ENCODE assay signal across 20 cellular contexts in the genomic region with DNA sequence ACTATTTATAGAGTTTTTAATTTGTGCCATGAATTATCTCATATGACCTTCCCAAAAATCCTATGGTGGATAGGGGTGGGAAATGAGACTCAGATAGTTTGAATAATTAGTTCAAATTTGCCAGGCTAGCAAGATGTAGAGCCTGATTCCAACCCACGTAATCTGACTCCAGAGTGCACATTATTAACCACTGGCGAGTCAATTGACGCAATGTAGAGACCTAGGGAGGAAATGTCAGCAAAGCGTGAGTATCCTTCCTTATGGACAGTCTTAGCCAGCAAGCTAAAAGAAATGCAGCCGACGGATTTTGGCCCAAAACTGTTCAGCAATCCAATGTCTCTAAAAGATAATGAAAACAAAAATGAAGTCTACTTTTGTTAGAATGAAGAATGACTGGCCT.
DNase-seq lines count a peak whose midpoint lies in the region; ATAC-seq and TF ChIP-seq lines count a peak whose summit lies in the region.
"Had no signal": no experiment of that assay in that cellular context is flagged by ENCODE, and none has a peak within 500 bp of the region (broad histone marks: within the 10 kb centered on the region; RNA-seq: fewer than 3 reads in every experiment).

No MANE protein-coding gene starts in this region.

- H2AK5ac ChIP-seq in mesenchymal stem cell (ENCODE audit: low read length, severe bottlenecking) = peak overlapping the region; percentile 88

- H3K27me3 ChIP-seq in mesenchymal stem cell (ENCODE audit: control insufficient read depth in 1 of 2, insufficient read depth in 1 of 2, low read length in 2 of 2) (no peaks in the 10 kb centered on the region), Peyer's patch (no peaks in the 10 kb centered on the region)

- H4K8ac ChIP-seq in mesenchymal stem cell (ENCODE audit: low read length) = peak overlapping the region; percentile 37

- H3K79me1 ChIP-seq in mesenchymal stem cell (replicated peaks; ENCODE audit: low read length, poor library complexity, severe bottlenecking) = no peaks in the 10 kb centered on the region

- TF ChIP-seq CTCF in Peyer's patch (IDR thresholded peaks at IDR 0.05) = no peak

- 86% methylated on average over 6 of the region's 6 CpGs for WGBS in mesenchymal stem cell

- peak overlapping the region in 1 of 2 experiments; percentile 19 for H3K4ac ChIP-seq in mesenchymal stem cell (ENCODE audit: low read depth in 1 of 2, low read length in 2 of 2)

- H2BK15ac ChIP-seq in mesenchymal stem cell (ENCODE audit: low read depth, poor library complexity, severe bottlenecking) = no peak overlapping the region

- H2BK5ac ChIP-seq in mesenchymal stem cell (ENCODE audit: low read depth, low read length, poor library complexity, severe bottlenecking) = no peak overlapping the region

- no peak overlapping the region for H2AFZ ChIP-seq in mesenchymal stem cell (ENCODE audit: low read depth, low read length)

- ATAC-seq in HG02885 (IDR thresholded peaks at IDR 0.05; ENCODE audit: poor library complexity, unreplicated experiment) (no peak), HG03097 (IDR thresholded peaks at IDR 0.05; ENCODE audit: low FRiP score, unreplicated experiment) (no peak)
- ATAC-seq: activated naive CD8-positive, alpha-beta T cell treated with anti-CD3 and anti-CD28 coated beads, Interleukin-2, amount 50 U/mL, for 24 hours; psoas muscle had no signal

- no peak overlapping the region for H3K4me3 ChIP-seq in mesenchymal stem cell (ENCODE audit: insufficient read depth in 1 of 2, low read depth in 1 of 2, low read length in 2 of 2)
- H3K4me3 ChIP-seq in Peyer's patch = no peak overlapping the region
- H3K4me3 ChIP-seq: coronary artery, psoas muscle had no signal

- no peak overlapping the region for H3K23ac ChIP-seq in mesenchymal stem cell (ENCODE audit: low read length in 2 of 2)

- H3K4me1 ChIP-seq in mesenchymal stem cell (ENCODE audit: control insufficient read depth, insufficient read depth, low read depth, low read length) = peaks cover 1% of the 10 kb centered on the region
- no peaks in the 10 kb centered on the region for H3K4me1 ChIP-seq in Peyer's patch

- DNase-seq in DMS53 treated with DMSO at 0.1 percent for 48 hours (lab: John Stamatoyannopoulos, UW; ENCODE audit: unreplicated experiment) (peak; percentile 51), M059J (ENCODE audit: low read depth) (peak; percentile 63), amniotic epithelial cell (ENCODE audit: low read depth) (peak; percentile 53), mesenchymal stem cell (no peak), putamen (ENCODE audit: low spot score) (no peak), Peyer's patch (no peak)
- DNase-seq: activated naive CD8-positive, alpha-beta T cell treated with anti-CD3 and anti-CD28 coated beads, Interleukin-2, amount 50 U/mL, for 24 hours; activated T-cell treated with anti-CD3 and anti-CD28 coated beads for 4 hours; EL; erythroblast; HCEC 1CT; NCI-H1417 treated with DMSO at 0.1 percent for 48 hours; NCI-H82; psoas muscle; stimulated activated CD4-positive, alpha-beta T cell treated with anti-CD3 and anti-CD28 coated beads, Interleukin-15, amount 100 ng/mL, for 24 hours had no signal

- H4K91ac ChIP-seq in mesenchymal stem cell (ENCODE audit: low read length) = peak overlapping the region; percentile 83

- peak overlapping the region; percentile 40 to 98 for H2BK12ac ChIP-seq in mesenchymal stem cell (ENCODE audit: low read length in 2 of 2)

- H3K14ac ChIP-seq in mesenchymal stem cell (ENCODE audit: low read length in 2 of 2) = no peak overlapping the region

- no peak overlapping the region for H2BK120ac ChIP-seq in mesenchymal stem cell (ENCODE audit: low read depth, low read length)

- H3K18ac ChIP-seq in mesenchymal stem cell (ENCODE audit: low read depth in 1 of 2, low read length in 2 of 2) = peak overlapping the region; percentile 4 to 95

- H3K9ac ChIP-seq in mesenchymal stem cell (ENCODE audit: low read length) = no peak overlapping the region
- H3K9ac ChIP-seq: KMS-11 had no signal

- no peak for TF ChIP-seq POLR2A in Peyer's patch (IDR thresholded peaks at IDR 0.05)

- H3K36me3 ChIP-seq in mesenchymal stem cell (ENCODE audit: control insufficient read depth in 1 of 2, insufficient read depth in 2 of 2, low read depth in 1 of 2, low read length in 2 of 2) = no peaks in the 10 kb centered on the region
- no peaks in the 10 kb centered on the region for H3K36me3 ChIP-seq in Peyer's patch

- peak overlapping the region; percentile 61 for H3K27ac ChIP-seq in mesenchymal stem cell (ENCODE audit: low read length, poor library complexity, severe bottlenecking)
- no peak overlapping the region for H3K27ac ChIP-seq in Peyer's patch
- H3K27ac ChIP-seq: C4-2B, coronary artery, KMS-11, psoas muscle had no signal

- H3K9me3 ChIP-seq in mesenchymal stem cell (ENCODE audit: control insufficient read depth, low read length) (no peaks in the 10 kb centered on the region), Peyer's patch (no peaks in the 10 kb centered on the region)
- H3K9me3 ChIP-seq: psoas muscle had no signal

- H3K4me2 ChIP-seq in mesenchymal stem cell (ENCODE audit: low read length, poor library complexity, severe bottlenecking) = no peak overlapping the region
- H3K4me2 ChIP-seq: KMS-11 had no signal

Comparison
In these comparisons a context has a peak if more than half of its experiments do, and no peak if none do; other contexts are left out.
1. DNase-seq: peak in DMS53 treated with DMSO at 0.1 percent for 48 hours (single experiment), M059J (single experiment) and amniotic epithelial cell (single experiment); none in mesenchymal stem cell (single experiment), putamen (single experiment) and Peyer's patch (0 of 3).